In genomic region chr1:206944703-206945102, GRCh38 we compare ENCODE assay signal across 24 cellular contexts. TPM values are rescaled to one million over a fixed set of nuclear protein-coding genes. Genes with fewer than 3 reads are reported as not detected.
DNase-seq lines count a peak whose midpoint lies in the region; FAIRE-seq and TF ChIP-seq lines count a peak whose summit lies in the region.
"Had no signal": no experiment of that assay in that cellular context is flagged by ENCODE, and none has a peak within 500 bp of the region (broad histone marks: within the 10 kb centered on the region; RNA-seq: fewer than 3 reads in every experiment).

No MANE protein-coding gene starts in this region.

- peak in 1 of 5 donors; percentile 54 for DNase-seq in CD8-positive, alpha-beta memory T cell
- no peak for DNase-seq in colonic mucosa
- peak; percentile 59 for DNase-seq in small intestine
- no peak for DNase-seq in HTR-8/SVneo (ENCODE audit: insufficient read length, low spot score)
- no peak for DNase-seq in stimulated activated naive CD4-positive, alpha-beta T cell treated with Interleukin-2 at 50 U/mL for 16 hours (lab: John Stamatoyannopoulos, UW)
- DNase-seq in activated T-cell treated with anti-CD3 and anti-CD28 coated beads for 4 hours = no peak
- no peak for DNase-seq in cardiac septum (ENCODE audit: low spot score)
- DNase-seq: BE2C; CD4-positive, alpha-beta T cell; DMS53; MV-4-11; NCI-H1694 treated with DMSO at 0.1 percent for 48 hours; NCI-H748 treated with DMSO at 0.1 percent for 48 hours; OCI-M1; SHP77 had no signal

- no peak overlapping the region for H3K27ac ChIP-seq in CD8-positive, alpha-beta memory T cell (ENCODE audit: low read depth, low read length)
- H3K27ac ChIP-seq in colonic mucosa (peak overlapping the region; percentile 91), mucosa of rectum (ENCODE audit: low read depth in 2 of 2, low read length in 2 of 2) (peak overlapping the region; percentile 83 to 90), small intestine (ENCODE audit: low read depth in 1 of 2, low read length in 1 of 2) (peak overlapping the region; percentile 87 to 90)
- H3K27ac ChIP-seq: KMS-11 had no signal

- POLR2A ChIA-PET in CD8-positive, alpha-beta memory T cell (lab: Charles Lee) = no interaction called here

- CTCF ChIA-PET in CD8-positive, alpha-beta memory T cell (lab: Charles Lee) = no interaction called here

- H3K36me3 Mint-ChIP-seq in CD8-positive, alpha-beta memory T cell = no peaks in the 10 kb centered on the region

- H3K27me3 Mint-ChIP-seq in CD8-positive, alpha-beta memory T cell = peaks cover 8 to 10% of the 10 kb centered on the region in 2 donors

- FAIRE-seq in small intestine (lab: Jason Lieb, UNC) (no peak), HTR-8/SVneo (lab: Jason Lieb, UNC) (no peak)
- FAIRE-seq: A204.1, GM12892, GM18507, H1, HepG2 had no signal

- H3K4me1 Mint-ChIP-seq in CD8-positive, alpha-beta memory T cell = peaks cover 8 to 21% (median 18%) of the 10 kb centered on the region in 3 donors

- H3K9me3 Mint-ChIP-seq in CD8-positive, alpha-beta memory T cell = no peaks in the 10 kb centered on the region
- H3K9me3 Mint-ChIP-seq: CD4-positive, alpha-beta T cell had no signal

- H3K9ac ChIP-seq in colonic mucosa (ENCODE audit: low read depth in 2 of 2, low read length in 2 of 2) (peak overlapping the region; percentile 88 to 100), mucosa of rectum (ENCODE audit: low read depth in 1 of 2, low read length in 2 of 2) (peak overlapping the region; percentile 81 to 99)
- H3K9ac ChIP-seq: KMS-11 had no signal

- H3K27ac Mint-ChIP-seq in CD8-positive, alpha-beta memory T cell = peak overlapping the region in 6 of 8 donors; percentile 27 to 89 (median 70)
- H3K27ac Mint-ChIP-seq: CD4-positive, alpha-beta T cell had no signal

- H3K36me3 ChIP-seq in CD8-positive, alpha-beta memory T cell (ENCODE audit: insufficient read depth, low read length) = no peaks in the 10 kb centered on the region
- no peaks in the 10 kb centered on the region for H3K36me3 ChIP-seq in colonic mucosa
- peaks cover 21 to 41% of the 10 kb centered on the region in 2 donors for H3K36me3 ChIP-seq in mucosa of rectum (ENCODE audit: control insufficient read depth in 2 of 2, insufficient read depth in 2 of 2, low read length in 2 of 2)
- no peaks in the 10 kb centered on the region for H3K36me3 ChIP-seq in small intestine (ENCODE audit: control insufficient read depth in 2 of 2, insufficient read depth in 2 of 2, low read length in 2 of 2)
- H3K36me3 ChIP-seq: BE2C had no signal

- intact Hi-C loops in colonic mucosa (cut with DNase I) (loop anchor here (5.0 kb wide), 1 partner anchor 33 kb away; no protein-coding TSS in a partner anchor), cardiac septum (cut with DNase I) (no loop called here)

- H3K4me3 Mint-ChIP-seq in CD8-positive, alpha-beta memory T cell = peak overlapping the region in 2 of 7 donors; percentile 22 to 23
- H3K4me3 Mint-ChIP-seq: CD4-positive, alpha-beta T cell had no signal

- H3K4me1 ChIP-seq in CD8-positive, alpha-beta memory T cell (ENCODE audit: insufficient read depth, low read length) = peaks cover 4% of the 10 kb centered on the region
- H3K4me1 ChIP-seq in colonic mucosa = no peaks in the 10 kb centered on the region
- H3K4me1 ChIP-seq in mucosa of rectum (ENCODE audit: control insufficient read depth in 2 of 2, insufficient read depth in 2 of 2, low read length in 2 of 2) = peaks cover 48 to 63% of the 10 kb centered on the region in 2 donors
- peaks cover 0 to 5% of the 10 kb centered on the region in 2 donors for H3K4me1 ChIP-seq in small intestine (ENCODE audit: control insufficient read depth in 2 of 2, insufficient read depth in 1 of 2, low read depth in 1 of 2, low read length in 1 of 2)
- H3K4me1 ChIP-seq: BE2C had no signal

- TF ChIP-seq CTCF in colonic mucosa (IDR thresholded peaks at IDR 0.05) = no peak

- H3K9me3 ChIP-seq in CD8-positive, alpha-beta memory T cell (ENCODE audit: low read length) = no peaks in the 10 kb centered on the region
- no peaks in the 10 kb centered on the region for H3K9me3 ChIP-seq in colonic mucosa
- no peaks in the 10 kb centered on the region for H3K9me3 ChIP-seq in mucosa of rectum (ENCODE audit: control insufficient read depth in 2 of 2, low read length in 2 of 2)
- no peaks in the 10 kb centered on the region for H3K9me3 ChIP-seq in small intestine (ENCODE audit: control insufficient read depth, low read depth)
- H3K9me3 ChIP-seq: BE2C had no signal

- WGBS in small intestine, 3 donors = 18 to 44% (median 20%) methylated on average over 5 of the region's 5 CpGs

- H3K27me3 ChIP-seq in CD8-positive, alpha-beta memory T cell (ENCODE audit: insufficient read depth, low read length, poor library complexity, severe bottlenecking) = no peaks in the 10 kb centered on the region
- H3K27me3 ChIP-seq in colonic mucosa (no peaks in the 10 kb centered on the region), mucosa of rectum (ENCODE audit: control insufficient read depth in 2 of 2, insufficient read depth in 2 of 2, low read length in 2 of 2) (no peaks in the 10 kb centered on the region), small intestine (ENCODE audit: control insufficient read depth in 2 of 2, insufficient read depth in 2 of 2, low read length in 2 of 2) (no peaks in the 10 kb centered on the region)

- H3K4me3 ChIP-seq in CD8-positive, alpha-beta memory T cell (ENCODE audit: low read length) = no peak overlapping the region
- peak overlapping the region; percentile 61 for H3K4me3 ChIP-seq in colonic mucosa
- H3K4me3 ChIP-seq in mucosa of rectum (ENCODE audit: low read length in 2 of 2) = peak overlapping the region; percentile 82 to 99
- H3K4me3 ChIP-seq in small intestine (ENCODE audit: low read depth in 1 of 2, low read length in 2 of 2) = peak overlapping the region; percentile 58 to 87

RNA-seq across cellular contexts. Expression of gene PIGR, which starts 1.6 kb away (rescaled TPM):
- total RNA-seq in CD8-positive, alpha-beta memory T cell = under 1 TPM; 0.04 to 0.33 TPM
- polyA plus RNA-seq in CD8-positive, alpha-beta memory T cell = not detected
- over 10,000 TPM in 1 of 2 donors, 1,000 to 10,000 TPM in 1; 7,504 to 12,164 TPM for total RNA-seq in colonic mucosa
- polyA plus RNA-seq in small intestine = 1,000 to 10,000 TPM in 1 of 3 donors, 100 to 1,000 TPM in 2; 381 to 3,013 (median 616) TPM
- total RNA-seq in cardiac septum = 0.22 TPM
- total RNA-seq: CD4-positive, alpha-beta T cell; H1; HepG2; NCI-H460; RPMI7951 had no signal
- polyA plus RNA-seq: H1, HepG2 had no signal

RNA-seq across cellular contexts. Expression of gene FCMR, which starts 23.0 kb away (rescaled TPM):
- total RNA-seq in CD8-positive, alpha-beta memory T cell = 10 to 100 TPM; 75.1 to 75.6 TPM
- polyA plus RNA-seq in CD8-positive, alpha-beta memory T cell = 574 TPM
- total RNA-seq in colonic mucosa = 1 to 10 TPM; 2.3 to 2.7 TPM
- polyA plus RNA-seq in small intestine = 1 to 10 TPM; 1.1 to 6.9 (median 2.4) TPM
- 4.4 TPM for total RNA-seq in cardiac septum
- total RNA-seq: H1, HepG2, NCI-H460 had no signal
- polyA plus RNA-seq: HepG2 had no signal

RNA-seq across cellular contexts. Expression of gene FCAMR, which starts 25.6 kb away (rescaled TPM):
- not detected for total RNA-seq in CD8-positive, alpha-beta memory T cell
- not detected for polyA plus RNA-seq in CD8-positive, alpha-beta memory T cell
- 1 to 10 TPM in 1 of 2 donors, under 1 TPM in 1; 0.56 to 4.5 TPM for total RNA-seq in colonic mucosa
- polyA plus RNA-seq in small intestine = 1 to 10 TPM in 1 of 3 donors, under 1 TPM in 2; 0.54 to 4.5 (median 0.67) TPM
- not detected for total RNA-seq in cardiac septum
- total RNA-seq: CD4-positive, alpha-beta T cell; H1; HepG2; NCI-H460; RPMI7951 had no signal
- polyA plus RNA-seq: H1, HepG2 had no signal

RNA-seq across cellular contexts. Expression of gene IL24, which starts 47.5 kb away (rescaled TPM):
- total RNA-seq in CD8-positive, alpha-beta memory T cell = 1 to 10 TPM; 2.0 to 2.9 TPM
- polyA plus RNA-seq in CD8-positive, alpha-beta memory T cell = 22.5 TPM
- total RNA-seq in colonic mucosa (not detected), cardiac septum (not detected)
- under 1 TPM in 1 of 3 donors, not detected in 2; 0.24 TPM for polyA plus RNA-seq in small intestine
- total RNA-seq: CD4-positive, alpha-beta T cell; H1; HepG2; NCI-H460 had no signal
- polyA plus RNA-seq: H1, HepG2 had no signal

Comparison
In these comparisons a context has a peak if more than half of its experiments do, and no peak if none do; other contexts are left out.
1. RNA of gene PIGR, which starts 1.6 kb away (total RNA-seq): 7,504 to 12,164 TPM in colonic mucosa; 0.04 to 0.33 TPM in CD8-positive, alpha-beta memory T cell and 0.22 TPM in cardiac septum (single experiment); every median in the first group is over 1,000 times any median in the second.
2. RNA of gene FCMR, which starts 23.0 kb away (total RNA-seq): 75.1 to 75.6 TPM in CD8-positive, alpha-beta memory T cell; 4.4 TPM in cardiac septum (single experiment) and 2.3 to 2.7 TPM in colonic mucosa; every median in the first group is over 10 times any median in the second.